25 cellular contexts compared by ENCODE assay signal in genomic region chr4:56315543-56315942, GRCh38.
"Had no signal": no experiment of that assay in that cellular context is flagged by ENCODE, and none has a peak within 500 bp of the region (broad histone marks: within the 10 kb centered on the region; RNA-seq: fewer than 3 reads in every experiment).

No MANE protein-coding gene starts in this region.

- H3K27me3 ChIP-seq: neural progenitor cell, pancreas, right lobe of liver, sigmoid colon, stomach, tibial artery, transverse colon, upper lobe of right lung, uterus had no signal

- H3K36me3 ChIP-seq: neural progenitor cell, pancreas, right lobe of liver, sigmoid colon, stomach, tibial artery, transverse colon, upper lobe of right lung, uterus had no signal

- H3K4me3 ChIP-seq: neural progenitor cell, pancreas, psoas muscle, right lobe of liver, sigmoid colon, stomach, tibial artery, transverse colon, upper lobe of right lung, uterus had no signal

- H2AFZ ChIP-seq: neural progenitor cell had no signal

- H3K27ac ChIP-seq: neural progenitor cell, pancreas, psoas muscle, right lobe of liver, sigmoid colon, stomach, tibial artery, transverse colon, upper lobe of right lung, uterus had no signal

- H3K4me1 Mint-ChIP-seq: naive thymus-derived CD8-positive, alpha-beta T cell; neural progenitor cell; stimulated activated effector memory CD8-positive, alpha-beta T cell treated with anti-CD3 and anti-CD28 coated beads, Interleukin-12 subunit alpha, Interleukin-12 subunit beta, amount 100 ng/mL, for 72 hours; stimulated activated naive B cell treated with anti-CD40 and anti-IgM and Interleukin-4, amounts not matched to agents 10 μg/mL and 1 μg/mL and 100 μg/mL, for 72 hours had no signal

- H3K4me3 Mint-ChIP-seq: naive thymus-derived CD8-positive, alpha-beta T cell; natural killer cell treated with Interleukin-12 subunit alpha and Interleukin-12 subunit beta and Interleukin-15 and Interleukin-18, amount 100 ng/mL, for 72 hours; neural progenitor cell; stimulated activated effector memory CD8-positive, alpha-beta T cell treated with anti-CD3 and anti-CD28 coated beads, Interleukin-12 subunit alpha, Interleukin-12 subunit beta, amount 100 ng/mL, for 72 hours; stimulated activated naive B cell treated with anti-CD40 and anti-IgM and Interleukin-4, amounts not matched to agents 10 μg/mL and 1 μg/mL and 100 μg/mL, for 72 hours; stimulated activated naive CD8-positive, alpha-beta T cell treated with anti-CD3 and anti-CD28 coated beads, Interleukin-15, Interleukin-2, amounts not matched to agents 100 ng/mL and 50 ng/mL, for 24 hours; type B pancreatic cell had no signal

- ATAC-seq: naive thymus-derived CD8-positive, alpha-beta T cell; natural killer cell treated with Interleukin-12 subunit alpha and Interleukin-12 subunit beta and Interleukin-15 and Interleukin-18, amount 100 ng/mL, for 72 hours; pancreas; psoas muscle; right cardiac atrium; right lobe of liver; stimulated activated effector memory CD8-positive, alpha-beta T cell treated with anti-CD3 and anti-CD28 coated beads, Interleukin-12 subunit alpha, Interleukin-12 subunit beta, amount 100 ng/mL, for 72 hours; stimulated activated naive B cell treated with anti-CD40 and anti-IgM and Interleukin-4, amounts not matched to agents 10 μg/mL and 1 μg/mL and 100 μg/mL, for 72 hours; upper lobe of right lung had no signal

- H3K9ac ChIP-seq: neural progenitor cell had no signal

- FAIRE-seq: pancreas, small intestine had no signal

- H3K4me2 ChIP-seq: neural progenitor cell had no signal

- H3K9me3 Mint-ChIP-seq: natural killer cell treated with Interleukin-12 subunit alpha and Interleukin-12 subunit beta and Interleukin-15 and Interleukin-18, amount 100 ng/mL, for 72 hours; neural progenitor cell; stimulated activated effector memory CD8-positive, alpha-beta T cell treated with anti-CD3 and anti-CD28 coated beads, Interleukin-12 subunit alpha, Interleukin-12 subunit beta, amount 100 ng/mL, for 72 hours; stimulated activated naive CD8-positive, alpha-beta T cell treated with anti-CD3 and anti-CD28 coated beads, Interleukin-15, Interleukin-2, amounts not matched to agents 100 ng/mL and 50 ng/mL, for 24 hours; type B pancreatic cell had no signal

- DNase-seq: naive B cell; naive thymus-derived CD8-positive, alpha-beta T cell; occipital lobe; psoas muscle; right cardiac atrium; right lobe of liver; sigmoid colon; small intestine; stimulated activated CD4-positive, alpha-beta T cell treated with anti-CD3 and anti-CD28 coated beads, Interleukin-15, amount 100 ng/mL, for 24 hours; stimulated activated CD4-positive, alpha-beta T cell treated with anti-CD3 and anti-CD28 coated beads, Interleukin-2, amount 100 ng/mL, for 24 hours; stimulated activated CD4-positive, alpha-beta T cell treated with anti-CD3 and anti-CD28 coated beads, Interleukin-2, amount 100 ng/mL, for 48 hours; stimulated activated CD4-positive, alpha-beta T cell treated with anti-CD3 and anti-CD28 coated beads, Interleukin-4, amount 100 ng/mL, for 24 hours; stimulated activated naive B cell treated with anti-CD40 and anti-IgM and Interleukin-4, amounts not matched to agents 10 μg/mL and 1 μg/mL and 100 μg/mL, for 72 hours; stimulated activated naive CD4-positive, alpha-beta T cell treated with Interleukin-2 at 50 U/mL for 16 hours; stomach; tibial artery; transverse colon; upper lobe of right lung; uterus had no signal

- H3K27ac Mint-ChIP-seq: naive B cell; naive thymus-derived CD8-positive, alpha-beta T cell; natural killer cell treated with Interleukin-12 subunit alpha and Interleukin-12 subunit beta and Interleukin-15 and Interleukin-18, amount 100 ng/mL, for 72 hours; neural progenitor cell; stimulated activated effector memory CD8-positive, alpha-beta T cell treated with anti-CD3 and anti-CD28 coated beads, Interleukin-12 subunit alpha, Interleukin-12 subunit beta, amount 100 ng/mL, for 72 hours; stimulated activated naive B cell treated with anti-CD40 and anti-IgM and Interleukin-4, amounts not matched to agents 10 μg/mL and 1 μg/mL and 100 μg/mL, for 72 hours; stimulated activated naive CD8-positive, alpha-beta T cell treated with anti-CD3 and anti-CD28 coated beads, Interleukin-15, Interleukin-2, amounts not matched to agents 100 ng/mL and 50 ng/mL, for 24 hours; type B pancreatic cell had no signal

- H3K9me3 ChIP-seq: pancreas, psoas muscle, right lobe of liver, sigmoid colon, stomach, tibial artery, transverse colon, upper lobe of right lung, uterus had no signal

- H3K36me3 Mint-ChIP-seq: naive thymus-derived CD8-positive, alpha-beta T cell; natural killer cell treated with Interleukin-12 subunit alpha and Interleukin-12 subunit beta and Interleukin-15 and Interleukin-18, amount 100 ng/mL, for 72 hours; stimulated activated effector memory CD8-positive, alpha-beta T cell treated with anti-CD3 and anti-CD28 coated beads, Interleukin-12 subunit alpha, Interleukin-12 subunit beta, amount 100 ng/mL, for 72 hours had no signal

- H3K4me1 ChIP-seq: neural progenitor cell, pancreas, psoas muscle, right lobe of liver, sigmoid colon, stomach, tibial artery, transverse colon, upper lobe of right lung, uterus had no signal

- H3K27me3 Mint-ChIP-seq: naive B cell; natural killer cell treated with Interleukin-12 subunit alpha and Interleukin-12 subunit beta and Interleukin-15 and Interleukin-18, amount 100 ng/mL, for 72 hours; stimulated activated naive B cell treated with anti-CD40 and anti-IgM and Interleukin-4, amounts not matched to agents 10 μg/mL and 1 μg/mL and 100 μg/mL, for 72 hours; stimulated activated naive CD8-positive, alpha-beta T cell treated with anti-CD3 and anti-CD28 coated beads, Interleukin-15, Interleukin-2, amounts not matched to agents 100 ng/mL and 50 ng/mL, for 24 hours; type B pancreatic cell had no signal
